25 cellular contexts compared by ENCODE assay signal in the genomic region with DNA sequence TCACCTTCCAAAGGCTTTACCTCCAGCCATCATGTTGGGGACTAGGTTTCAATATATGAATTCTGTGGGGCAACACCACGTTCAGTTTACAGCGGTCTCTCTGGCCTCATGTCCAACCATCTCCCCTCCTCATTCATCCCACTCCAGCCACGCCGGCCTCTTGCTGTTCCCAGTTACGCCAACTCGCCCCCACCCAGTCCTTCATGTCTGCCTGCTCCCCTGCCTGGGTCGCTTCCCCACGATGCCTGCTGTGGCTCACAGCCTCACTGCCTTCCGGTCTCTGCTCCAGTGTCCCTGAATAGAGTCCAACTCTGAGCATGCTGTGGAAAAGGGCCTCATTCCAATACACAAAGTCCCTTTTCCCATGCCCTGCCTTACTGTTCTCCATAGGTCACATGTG.
"Had no signal": no experiment of that assay in that cellular context is flagged by ENCODE, and none has a peak within 500 bp of the region (broad histone marks: within the 10 kb centered on the region; RNA-seq: fewer than 3 reads in every experiment).

No MANE protein-coding gene starts in this region.

- H3K4me1 Mint-ChIP-seq: activated CD4-positive, alpha-beta memory T cell treated with anti-CD3 and anti-CD28 coated beads, Interleukin-2, amount 10 ng/mL, durations not matched to agents 7 days and 5 days; activated CD4-positive, alpha-beta T cell treated with anti-CD3 and anti-CD28 coated beads, Interleukin-2, amount 10 ng/mL, durations not matched to agents 7 days and 5 days; activated naive CD4-positive, alpha-beta T cell treated with anti-CD3 and anti-CD28 coated beads, Interleukin-2, amount 10 ng/mL, durations not matched to agents 7 days and 5 days; activated naive CD8-positive, alpha-beta T cell treated with anti-CD3 and anti-CD28 coated beads, Interleukin-2, amount 10 ng/mL, durations not matched to agents 7 days and 5 days had no signal

- DNase-seq: activated CD4-positive, alpha-beta memory T cell treated with anti-CD3 and anti-CD28 coated beads, Interleukin-2, amount 10 ng/mL, durations not matched to agents 7 days and 5 days; activated CD4-positive, alpha-beta T cell treated with anti-CD3 and anti-CD28 coated beads for 1 hour; activated CD4-positive, alpha-beta T cell treated with anti-CD3 and anti-CD28 coated beads for 4 hours; activated CD4-positive, alpha-beta T cell treated with anti-CD3 and anti-CD28 coated beads, Interleukin-2, amount 10 ng/mL, durations not matched to agents 7 days and 5 days; activated CD4-positive, alpha-beta T cell treated with anti-CD3 and anti-CD28 coated beads, Interleukin-2, amount 50 U/mL, for 4 hours; activated CD8-positive, alpha-beta memory T cell treated with anti-CD3 and anti-CD28 coated beads, Interleukin-2, amount 50 U/mL, for 48 hours; activated gamma-delta T cell; activated naive CD4-positive, alpha-beta T cell; activated naive CD4-positive, alpha-beta T cell treated with anti-CD3 and anti-CD28 coated beads, Interleukin-2, amount 10 ng/mL, durations not matched to agents 7 days and 5 days; activated naive CD8-positive, alpha-beta T cell treated with anti-CD3 and anti-CD28 coated beads, Interleukin-2, amount 10 ng/mL, durations not matched to agents 7 days and 5 days; activated T-cell treated with anti-CD3 and anti-CD28 coated beads for 4 hours; activated T-cell treated with anti-CD3 and anti-CD28 coated beads, Interleukin-2, amount 50 U/mL, for 24 hours; activated T-cell treated with anti-CD3 and anti-CD28 coated beads, Interleukin-2, amount 50 U/mL, for 72 hours; brain microvascular endothelial cell; central memory CD4-positive, alpha-beta T cell; cerebellar nuclear complex; colonic mucosa; effector CD8-positive, alpha-beta T cell; foreskin fibroblast; head of caudate nucleus; T-helper 2 cell had no signal

- H3K27ac Mint-ChIP-seq: activated CD4-positive, alpha-beta memory T cell treated with anti-CD3 and anti-CD28 coated beads, Interleukin-2, amount 10 ng/mL, durations not matched to agents 7 days and 5 days; activated CD4-positive, alpha-beta T cell treated with anti-CD3 and anti-CD28 coated beads, Interleukin-2, amount 10 ng/mL, durations not matched to agents 7 days and 5 days; activated naive CD4-positive, alpha-beta T cell treated with anti-CD3 and anti-CD28 coated beads, Interleukin-2, amount 10 ng/mL, durations not matched to agents 7 days and 5 days; activated naive CD4-positive, alpha-beta T cell treated with anti-CD3 and anti-CD28 coated beads, Interleukin-2, amount 50 U/mL, for 72 hours; activated naive CD8-positive, alpha-beta T cell treated with anti-CD3 and anti-CD28 coated beads, Interleukin-2, amount 10 ng/mL, durations not matched to agents 7 days and 5 days; activated T-cell treated with anti-CD3 and anti-CD28 coated beads, Interleukin-2, amount 50 U/mL, for 24 hours; activated T-cell treated with anti-CD3 and anti-CD28 coated beads, Interleukin-2, amount 50 U/mL, for 72 hours; WTC11 had no signal

- H3K4me1 ChIP-seq: colonic mucosa had no signal

- H3K27me3 Mint-ChIP-seq: activated CD4-positive, alpha-beta memory T cell treated with anti-CD3 and anti-CD28 coated beads, Interleukin-2, amount 10 ng/mL, durations not matched to agents 7 days and 5 days; activated naive CD4-positive, alpha-beta T cell treated with anti-CD3 and anti-CD28 coated beads, Interleukin-2, amount 10 ng/mL, durations not matched to agents 7 days and 5 days had no signal

- H3K4me3 ChIP-seq: colonic mucosa had no signal

- H3K27me3 ChIP-seq: brain microvascular endothelial cell, colonic mucosa had no signal

- H3K9me3 ChIP-seq: colonic mucosa had no signal

- H3K4me3 Mint-ChIP-seq: activated CD4-positive, alpha-beta memory T cell treated with anti-CD3 and anti-CD28 coated beads, Interleukin-2, amount 10 ng/mL, durations not matched to agents 7 days and 5 days; activated CD4-positive, alpha-beta T cell treated with anti-CD3 and anti-CD28 coated beads, Interleukin-2, amount 10 ng/mL, durations not matched to agents 7 days and 5 days; activated naive CD4-positive, alpha-beta T cell treated with anti-CD3 and anti-CD28 coated beads, Interleukin-2, amount 10 ng/mL, durations not matched to agents 7 days and 5 days; activated naive CD8-positive, alpha-beta T cell treated with anti-CD3 and anti-CD28 coated beads, Interleukin-2, amount 10 ng/mL, durations not matched to agents 7 days and 5 days; activated T-cell treated with anti-CD3 and anti-CD28 coated beads, Interleukin-2, amount 50 U/mL, for 24 hours; activated T-cell treated with anti-CD3 and anti-CD28 coated beads, Interleukin-2, amount 50 U/mL, for 72 hours; WTC11 had no signal

- ATAC-seq: activated naive CD4-positive, alpha-beta T cell treated with anti-CD3 and anti-CD28 coated beads, Interleukin-2, amount 50 U/mL, for 72 hours; activated T-cell treated with anti-CD3 and anti-CD28 coated beads, Interleukin-2, amount 50 U/mL, for 72 hours; esophagus mucosa; WTC11 had no signal

- H3K27ac ChIP-seq: brain microvascular endothelial cell, colonic mucosa, VCaP had no signal

- H3K9me3 Mint-ChIP-seq: activated CD4-positive, alpha-beta T cell treated with anti-CD3 and anti-CD28 coated beads, Interleukin-2, amount 10 ng/mL, durations not matched to agents 7 days and 5 days; activated naive CD4-positive, alpha-beta T cell treated with anti-CD3 and anti-CD28 coated beads, Interleukin-2, amount 10 ng/mL, durations not matched to agents 7 days and 5 days; activated naive CD4-positive, alpha-beta T cell treated with anti-CD3 and anti-CD28 coated beads, Interleukin-2, amount 50 U/mL, for 72 hours; activated naive CD8-positive, alpha-beta T cell treated with anti-CD3 and anti-CD28 coated beads, Interleukin-2, amount 10 ng/mL, durations not matched to agents 7 days and 5 days; activated T-cell treated with anti-CD3 and anti-CD28 coated beads, Interleukin-2, amount 50 U/mL, for 24 hours; activated T-cell treated with anti-CD3 and anti-CD28 coated beads, Interleukin-2, amount 50 U/mL, for 72 hours; WTC11 had no signal

- H3K36me3 ChIP-seq: brain microvascular endothelial cell, colonic mucosa had no signal

- H3K36me3 Mint-ChIP-seq: activated naive CD4-positive, alpha-beta T cell treated with anti-CD3 and anti-CD28 coated beads, Interleukin-2, amount 10 ng/mL, durations not matched to agents 7 days and 5 days; activated naive CD4-positive, alpha-beta T cell treated with anti-CD3 and anti-CD28 coated beads, Interleukin-2, amount 50 U/mL, for 72 hours; activated naive CD8-positive, alpha-beta T cell treated with anti-CD3 and anti-CD28 coated beads, Interleukin-2, amount 10 ng/mL, durations not matched to agents 7 days and 5 days; WTC11 had no signal
